In genomic region chrX:47483310-47484268, GRCh38 we compare ENCODE assay signal across 8 cellular contexts. TPM values are rescaled to one million over a fixed set of nuclear protein-coding genes. Genes with fewer than 3 reads are reported as not detected.
DNase-seq lines count a peak whose midpoint lies in the region; ATAC-seq and TF ChIP-seq lines count a peak whose summit lies in the region.

No MANE protein-coding gene starts in this region.

- TF ChIP-seq CTCF in OCI-LY3 (IDR thresholded peaks at IDR 0.05; ENCODE audit: low read depth, low read length) (no peak), lung (IDR thresholded peaks at IDR 0.05; ENCODE audit: control extremely low read depth, extremely low read depth) (no peak)

- peak overlapping the region; percentile 85 for H3K27ac ChIP-seq in OCI-LY3 (ENCODE audit: low read length)
- H3K27ac ChIP-seq in lung (ENCODE audit: low read depth in 1 of 2, low read length in 1 of 2): peak overlapping the region; percentile 92 to 98
- H3K27ac ChIP-seq in thymus (ENCODE audit: low read depth): peak overlapping the region; percentile 95

- whole genome bisulfite sequencing in lung, 2 donors: 2 to 33% methylated on average over 24 of the region's 24 CpGs
- WGBS in thymus: 8% methylated on average over 24 of the region's 24 CpGs

- H3K27ac Mint-ChIP-seq in dendritic cell treated with granulocyte-macrophage colony-stimulating factor and Interleukin-4, amounts not matched to agents 40 ng/mL and 50 ng/mL, for 4 days: peak overlapping the region; percentile 93

- peak overlapping the region; percentile 93 for H3K9ac ChIP-seq in OCI-LY3 (ENCODE audit: low read length)

- peak overlapping the region; percentile 97 for H3K4me2 ChIP-seq in OCI-LY3 (ENCODE audit: low read length)

- peak overlapping the region; percentile 81 for H3K4me3 Mint-ChIP-seq in dendritic cell treated with granulocyte-macrophage colony-stimulating factor and Interleukin-4, amounts not matched to agents 40 ng/mL and 50 ng/mL, for 4 days

- H3K4me3 ChIP-seq in OCI-LY3 (ENCODE audit: low read length) (peak overlapping the region; percentile 99), lung (peak overlapping the region; percentile 58), thymus (ENCODE audit: low read length) (peak overlapping the region; percentile 81)

- peaks cover 17% of the 10 kb centered on the region for H3K4me1 ChIP-seq in OCI-LY3 (ENCODE audit: low read length)
- peaks cover 2 to 3% of the 10 kb centered on the region in 2 donors for H3K4me1 ChIP-seq in lung (ENCODE audit: control insufficient read depth in 2 of 2, insufficient read depth in 2 of 2, low read length in 2 of 2)
- H3K4me1 ChIP-seq in thymus (ENCODE audit: control insufficient read depth, insufficient read depth, low read length): no peaks in the 10 kb centered on the region

- H3K27me3 ChIP-seq in OCI-LY3 (ENCODE audit: low read depth, low read length) (no peaks in the 10 kb centered on the region), lung (ENCODE audit: control insufficient read depth, insufficient read depth) (no peaks in the 10 kb centered on the region), thymus (ENCODE audit: control insufficient read depth, insufficient read depth) (no peaks in the 10 kb centered on the region)

- H2AFZ ChIP-seq in OCI-LY3 (ENCODE audit: low read depth, low read length): peak overlapping the region; percentile 76

- H3K27me3 Mint-ChIP-seq in dendritic cell treated with granulocyte-macrophage colony-stimulating factor and Interleukin-4, amounts not matched to agents 40 ng/mL and 50 ng/mL, for 4 days: no peaks in the 10 kb centered on the region

- no peaks in the 10 kb centered on the region for H3K9me3 Mint-ChIP-seq in dendritic cell treated with granulocyte-macrophage colony-stimulating factor and Interleukin-4, amounts not matched to agents 40 ng/mL and 50 ng/mL, for 4 days

- peaks cover 7% of the 10 kb centered on the region for H3K36me3 Mint-ChIP-seq in dendritic cell treated with granulocyte-macrophage colony-stimulating factor and Interleukin-4, amounts not matched to agents 40 ng/mL and 50 ng/mL, for 4 days (ENCODE audit: low read depth)

- H3K4me1 Mint-ChIP-seq in dendritic cell treated with granulocyte-macrophage colony-stimulating factor and Interleukin-4, amounts not matched to agents 40 ng/mL and 50 ng/mL, for 4 days (ENCODE audit: low read depth): peaks cover 23% of the 10 kb centered on the region

- H3K9me3 ChIP-seq in OCI-LY3 (ENCODE audit: insufficient read depth, low read length) (no peaks in the 10 kb centered on the region), lung (ENCODE audit: control insufficient read depth in 2 of 2, insufficient read depth in 1 of 2, low read length in 1 of 2) (peaks cover 0 to 2% of the 10 kb centered on the region in 2 donors), thymus (ENCODE audit: control insufficient read depth) (no peaks in the 10 kb centered on the region)

- DNase-seq in NCI-H146 (lab: John Stamatoyannopoulos, UW) (peak; percentile 26), NCI-H146 treated with DMSO at 0.1 percent for 48 hours (lab: John Stamatoyannopoulos, UW; ENCODE audit: unreplicated experiment) (no peak), lung (ENCODE audit: low spot score) (no peak), NCI-H345 (lab: John Stamatoyannopoulos, UW) (no peak), NCI-H2081 treated with DMSO at 0.1 percent for 48 hours (lab: John Stamatoyannopoulos, UW) (no peak)

- H3K79me2 ChIP-seq in OCI-LY3 (ENCODE audit: low read length): peaks cover 54% of the 10 kb centered on the region

- ATAC-seq in lung (ENCODE audit: insufficient read depth, low FRiP score): no peak

- intact Hi-C loops in dendritic cell treated with granulocyte-macrophage colony-stimulating factor and Interleukin-4, amounts not matched to agents 40 ng/mL and 50 ng/mL, for 4 days (cut with micrococcal nuclease): no loop called here

- H4K20me1 ChIP-seq in OCI-LY3 (ENCODE audit: insufficient read depth, low read length): no peaks in the 10 kb centered on the region

- H3K36me3 ChIP-seq in OCI-LY3 (replicated peaks; ENCODE audit: low read depth, low read length) (peaks cover 3% of the 10 kb centered on the region), lung (ENCODE audit: control insufficient read depth in 2 of 2, insufficient read depth in 2 of 2, low read length in 2 of 2) (no peaks in the 10 kb centered on the region), thymus (ENCODE audit: control insufficient read depth, insufficient read depth) (no peaks in the 10 kb centered on the region)

RNA-seq across cellular contexts. Expression of gene ZNF41, which starts 0.6 kb away (rescaled TPM):
- total RNA-seq in lung: 10 to 100 TPM in 1 of 2 donors, 1 to 10 TPM in 1; 9.8 to 12.0 TPM
- polyA plus RNA-seq in lung: 1 to 10 TPM; 2.0 to 3.9 TPM
- polyA plus RNA-seq in thymus: 4.6 TPM
